ENCODE assay signal across 26 cellular contexts in the genomic region with DNA sequence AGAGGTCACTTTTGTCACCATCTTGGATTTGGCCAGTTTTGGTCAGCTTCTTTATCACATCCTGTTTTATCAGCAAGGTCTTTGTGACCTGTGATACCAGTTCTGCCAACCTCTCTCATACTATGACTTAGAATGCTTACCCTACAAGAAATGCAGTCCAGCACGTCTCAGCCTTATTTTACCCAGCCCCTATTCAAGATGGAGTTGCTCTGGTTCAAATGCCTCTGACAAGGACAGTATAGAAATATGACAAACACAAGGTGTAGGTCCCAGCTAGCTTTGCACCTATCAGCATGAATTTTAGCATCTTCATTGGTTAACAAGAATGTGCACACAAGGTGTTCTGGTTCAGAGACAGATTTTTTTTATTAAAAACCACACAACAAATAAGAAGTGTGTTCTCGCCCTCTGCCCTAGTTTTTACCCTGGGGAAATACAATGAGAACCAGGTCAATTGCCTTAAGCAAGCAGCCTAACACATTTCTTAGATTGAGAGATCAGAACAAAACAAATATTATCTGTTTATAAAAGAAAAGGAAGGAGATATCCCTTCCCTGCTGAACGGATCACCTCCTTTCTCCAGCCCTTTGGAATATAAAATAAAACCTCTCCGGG.
"Had no signal": no experiment of that assay in that cellular context is flagged by ENCODE, and none has a peak within 500 bp of the region (broad histone marks: within the 10 kb centered on the region; RNA-seq: fewer than 3 reads in every experiment).

No MANE protein-coding gene starts in this region.

- H3K9me3 Mint-ChIP-seq: mesothelial cell of epicardium; nephron progenitor cell; neural progenitor cell; stimulated activated naive B cell treated with anti-CD40 and anti-IgM and Interleukin-4, amounts not matched to agents 10 μg/mL and 1 μg/mL and 100 μg/mL, for 72 hours had no signal

- H3K27me3 Mint-ChIP-seq: naive B cell; progenitor cell of endocrine pancreas; stimulated activated naive B cell treated with anti-CD40 and anti-IgM and Interleukin-4, amounts not matched to agents 10 μg/mL and 1 μg/mL and 100 μg/mL, for 72 hours had no signal

- H3K9me3 ChIP-seq: left lung, lower lobe of right lung, ovary, right atrium auricular region, right lobe of liver, tibial nerve, upper lobe of left lung had no signal

- H3K4me1 ChIP-seq: heart right ventricle, left lung, lower lobe of right lung, neural progenitor cell, right atrium auricular region, right lobe of liver, tibial nerve, upper lobe of left lung had no signal

- H3K4me3 Mint-ChIP-seq: mesothelial cell of epicardium; naive B cell; natural killer cell; nephron progenitor cell; neural progenitor cell; stimulated activated naive B cell treated with anti-CD40 and anti-IgM and Interleukin-4, amounts not matched to agents 10 μg/mL and 1 μg/mL and 100 μg/mL, for 72 hours had no signal

- H3K36me3 ChIP-seq: heart right ventricle, left lung, lower lobe of right lung, neural progenitor cell, ovary, right atrium auricular region, right lobe of liver, tibial nerve, upper lobe of left lung had no signal

- ATAC-seq: heart right ventricle; left colon; left lung; lower lobe of right lung; natural killer cell; right lobe of liver; stimulated activated naive B cell treated with anti-CD40 and anti-IgM and Interleukin-4, amounts not matched to agents 10 μg/mL and 1 μg/mL and 100 μg/mL, for 72 hours; stimulated activated naive CD8-positive, alpha-beta T cell treated with anti-CD3 and anti-CD28 coated beads, Interleukin-15, Interleukin-2, amounts not matched to agents 100 U/mL and 50 U/mL, for 24 hours had no signal

- H3K4me3 ChIP-seq: heart right ventricle, left lung, lower lobe of right lung, neural progenitor cell, ovary, right atrium auricular region, right lobe of liver, tibial nerve, upper lobe of left lung had no signal

- H3K27me3 ChIP-seq: heart right ventricle, left lung, neural progenitor cell, ovary, right atrium auricular region, right lobe of liver, tibial nerve, upper lobe of left lung had no signal

- H2AFZ ChIP-seq: neural progenitor cell had no signal

- FAIRE-seq: urothelium cell line had no signal

- H3K27ac ChIP-seq: heart right ventricle, left lung, lower lobe of right lung, neural progenitor cell, ovary, right atrium auricular region, right lobe of liver, tibial nerve, upper lobe of left lung had no signal

- H3K4me1 Mint-ChIP-seq: naive B cell; natural killer cell; nephron progenitor cell; neural progenitor cell; stimulated activated naive B cell treated with anti-CD40 and anti-IgM and Interleukin-4, amounts not matched to agents 10 μg/mL and 1 μg/mL and 100 μg/mL, for 72 hours had no signal

- H3K4me2 ChIP-seq: neural progenitor cell had no signal

- H3K27ac Mint-ChIP-seq: mesothelial cell of epicardium; naive B cell; natural killer cell; nephron progenitor cell; neural progenitor cell; progenitor cell of endocrine pancreas; stimulated activated naive B cell treated with anti-CD40 and anti-IgM and Interleukin-4, amounts not matched to agents 10 μg/mL and 1 μg/mL and 100 μg/mL, for 72 hours had no signal

- H3K9ac ChIP-seq: neural progenitor cell had no signal

- H3K36me3 Mint-ChIP-seq: mesothelial cell of epicardium; naive B cell; natural killer cell; neural progenitor cell; stimulated activated naive B cell treated with anti-CD40 and anti-IgM and Interleukin-4, amounts not matched to agents 10 μg/mL and 1 μg/mL and 100 μg/mL, for 72 hours had no signal

- DNase-seq: heart right ventricle; hippocampal formation; kidney; left colon; left lung; lower lobe of right lung; mesendoderm; naive B cell; natural killer cell; nephron progenitor cell; ovary; right lobe of liver; stimulated activated CD4-positive, alpha-beta T cell treated with anti-CD3 and anti-CD28 coated beads, Interleukin-12 subunit alpha, Interleukin-12 subunit beta, amount 100 ng/mL, for 4 hours; stimulated activated CD4-positive, alpha-beta T cell treated with anti-CD3 and anti-CD28 coated beads, Interleukin-15, amount 100 ng/mL, for 24 hours; stimulated activated CD4-positive, alpha-beta T cell treated with anti-CD3 and anti-CD28 coated beads, Interleukin-2, amount 100 ng/mL, for 24 hours; stimulated activated CD4-positive, alpha-beta T cell treated with anti-CD3 and anti-CD28 coated beads, Interleukin-4, amount 100 ng/mL, for 1 hour; stimulated activated naive B cell treated with anti-CD40 and anti-IgM and Interleukin-4, amounts not matched to agents 10 μg/mL and 1 μg/mL and 100 μg/mL, for 72 hours; stimulated activated naive CD8-positive, alpha-beta T cell treated with anti-CD3 and anti-CD28 coated beads, Interleukin-15, Interleukin-2, amounts not matched to agents 100 U/mL and 50 U/mL, for 24 hours; substantia nigra; upper lobe of left lung had no signal
